In the genomic region with DNA sequence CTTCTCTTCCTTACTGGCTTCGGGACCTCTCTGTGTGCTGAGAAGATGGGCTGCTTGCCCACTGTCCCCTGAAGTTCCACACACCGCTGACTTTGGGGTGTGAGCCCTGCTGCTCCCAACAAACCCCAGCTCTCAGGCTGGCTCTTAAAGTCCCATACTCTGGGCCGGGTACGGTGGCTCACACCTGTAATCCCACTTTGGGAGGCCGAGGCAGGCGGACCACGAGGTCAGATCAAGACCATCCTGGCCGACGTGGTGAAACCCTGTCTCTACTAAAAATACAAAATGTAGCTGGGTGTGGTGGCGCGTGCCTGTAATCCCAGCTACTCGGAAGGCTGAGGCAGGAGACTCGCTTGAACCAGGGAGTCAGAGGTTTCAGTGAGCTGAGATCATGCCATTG, we compare ENCODE assay signal across 1 cellular context.
TF ChIP-seq lines count a peak whose summit lies in the region.

No MANE protein-coding gene starts in this region.

TF ChIP-seq in GM23338, 12 proteins besides CTCF, POLR2A, EP300 and RAD21:
- TF ChIP-seq, protein P1, sequence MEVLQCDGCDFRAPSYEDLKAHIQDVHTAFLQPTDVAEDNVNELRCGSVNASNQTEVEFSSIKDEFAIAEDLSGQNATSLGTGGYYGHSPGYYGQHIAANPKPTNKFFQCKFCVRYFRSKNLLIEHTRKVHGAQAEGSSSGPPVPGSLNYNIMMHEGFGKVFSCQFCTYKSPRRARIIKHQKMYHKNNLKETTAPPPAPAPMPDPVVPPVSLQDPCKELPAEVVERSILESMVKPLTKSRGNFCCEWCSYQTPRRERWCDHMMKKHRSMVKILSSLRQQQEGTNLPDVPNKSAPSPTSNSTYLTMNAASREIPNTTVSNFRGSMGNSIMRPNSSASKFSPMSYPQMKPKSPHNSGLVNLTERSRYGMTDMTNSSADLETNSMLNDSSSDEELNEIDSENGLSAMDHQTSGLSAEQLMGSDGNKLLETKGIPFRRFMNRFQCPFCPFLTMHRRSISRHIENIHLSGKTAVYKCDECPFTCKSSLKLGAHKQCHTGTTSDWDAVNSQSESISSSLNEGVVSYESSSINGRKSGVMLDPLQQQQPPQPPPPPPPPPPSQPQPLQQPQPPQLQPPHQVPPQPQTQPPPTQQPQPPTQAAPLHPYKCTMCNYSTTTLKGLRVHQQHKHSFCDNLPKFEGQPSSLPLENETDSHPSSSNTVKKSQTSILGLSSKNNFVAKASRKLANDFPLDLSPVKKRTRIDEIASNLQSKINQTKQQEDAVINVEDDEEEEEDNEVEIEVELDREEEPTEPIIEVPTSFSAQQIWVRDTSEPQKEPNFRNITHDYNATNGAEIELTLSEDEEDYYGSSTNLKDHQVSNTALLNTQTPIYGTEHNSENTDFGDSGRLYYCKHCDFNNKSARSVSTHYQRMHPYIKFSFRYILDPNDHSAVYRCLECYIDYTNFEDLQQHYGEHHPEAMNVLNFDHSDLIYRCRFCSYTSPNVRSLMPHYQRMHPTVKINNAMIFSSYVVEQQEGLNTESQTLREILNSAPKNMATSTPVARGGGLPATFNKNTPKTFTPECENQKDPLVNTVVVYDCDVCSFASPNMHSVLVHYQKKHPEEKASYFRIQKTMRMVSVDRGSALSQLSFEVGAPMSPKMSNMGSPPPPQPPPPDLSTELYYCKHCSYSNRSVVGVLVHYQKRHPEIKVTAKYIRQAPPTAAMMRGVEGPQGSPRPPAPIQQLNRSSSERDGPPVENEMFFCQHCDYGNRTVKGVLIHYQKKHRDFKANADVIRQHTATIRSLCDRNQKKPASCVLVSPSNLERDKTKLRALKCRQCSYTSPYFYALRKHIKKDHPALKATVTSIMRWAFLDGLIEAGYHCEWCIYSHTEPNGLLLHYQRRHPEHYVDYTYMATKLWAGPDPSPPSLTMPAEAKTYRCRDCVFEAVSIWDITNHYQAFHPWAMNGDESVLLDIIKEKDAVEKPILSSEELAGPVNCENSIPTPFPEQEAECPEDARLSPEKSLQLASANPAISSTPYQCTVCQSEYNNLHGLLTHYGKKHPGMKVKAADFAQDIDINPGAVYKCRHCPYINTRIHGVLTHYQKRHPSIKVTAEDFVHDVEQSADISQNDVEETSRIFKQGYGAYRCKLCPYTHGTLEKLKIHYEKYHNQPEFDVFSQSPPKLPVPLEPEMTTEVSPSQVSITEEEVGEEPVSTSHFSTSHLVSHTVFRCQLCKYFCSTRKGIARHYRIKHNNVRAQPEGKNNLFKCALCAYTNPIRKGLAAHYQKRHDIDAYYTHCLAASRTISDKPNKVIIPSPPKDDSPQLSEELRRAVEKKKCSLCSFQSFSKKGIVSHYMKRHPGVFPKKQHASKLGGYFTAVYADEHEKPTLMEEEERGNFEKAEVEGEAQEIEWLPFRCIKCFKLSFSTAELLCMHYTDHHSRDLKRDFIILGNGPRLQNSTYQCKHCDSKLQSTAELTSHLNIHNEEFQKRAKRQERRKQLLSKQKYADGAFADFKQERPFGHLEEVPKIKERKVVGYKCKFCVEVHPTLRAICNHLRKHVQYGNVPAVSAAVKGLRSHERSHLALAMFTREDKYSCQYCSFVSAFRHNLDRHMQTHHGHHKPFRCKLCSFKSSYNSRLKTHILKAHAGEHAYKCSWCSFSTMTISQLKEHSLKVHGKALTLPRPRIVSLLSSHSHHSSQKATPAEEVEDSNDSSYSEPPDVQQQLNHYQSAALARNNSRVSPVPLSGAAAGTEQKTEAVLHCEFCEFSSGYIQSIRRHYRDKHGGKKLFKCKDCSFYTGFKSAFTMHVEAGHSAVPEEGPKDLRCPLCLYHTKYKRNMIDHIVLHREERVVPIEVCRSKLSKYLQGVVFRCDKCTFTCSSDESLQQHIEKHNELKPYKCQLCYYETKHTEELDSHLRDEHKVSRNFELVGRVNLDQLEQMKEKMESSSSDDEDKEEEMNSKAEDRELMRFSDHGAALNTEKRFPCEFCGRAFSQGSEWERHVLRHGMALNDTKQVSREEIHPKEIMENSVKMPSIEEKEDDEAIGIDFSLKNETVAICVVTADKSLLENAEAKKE (CRISPR knock-in tag; IDR thresholded peaks at IDR 0.05): no peak
- TF ChIP-seq ETS1 (IDR thresholded peaks at IDR 0.05): no peak
- no peak for TF ChIP-seq JUNB (IDR thresholded peaks at IDR 0.05; ENCODE audit: unreplicated experiment)
- TF ChIP-seq, protein P2, sequence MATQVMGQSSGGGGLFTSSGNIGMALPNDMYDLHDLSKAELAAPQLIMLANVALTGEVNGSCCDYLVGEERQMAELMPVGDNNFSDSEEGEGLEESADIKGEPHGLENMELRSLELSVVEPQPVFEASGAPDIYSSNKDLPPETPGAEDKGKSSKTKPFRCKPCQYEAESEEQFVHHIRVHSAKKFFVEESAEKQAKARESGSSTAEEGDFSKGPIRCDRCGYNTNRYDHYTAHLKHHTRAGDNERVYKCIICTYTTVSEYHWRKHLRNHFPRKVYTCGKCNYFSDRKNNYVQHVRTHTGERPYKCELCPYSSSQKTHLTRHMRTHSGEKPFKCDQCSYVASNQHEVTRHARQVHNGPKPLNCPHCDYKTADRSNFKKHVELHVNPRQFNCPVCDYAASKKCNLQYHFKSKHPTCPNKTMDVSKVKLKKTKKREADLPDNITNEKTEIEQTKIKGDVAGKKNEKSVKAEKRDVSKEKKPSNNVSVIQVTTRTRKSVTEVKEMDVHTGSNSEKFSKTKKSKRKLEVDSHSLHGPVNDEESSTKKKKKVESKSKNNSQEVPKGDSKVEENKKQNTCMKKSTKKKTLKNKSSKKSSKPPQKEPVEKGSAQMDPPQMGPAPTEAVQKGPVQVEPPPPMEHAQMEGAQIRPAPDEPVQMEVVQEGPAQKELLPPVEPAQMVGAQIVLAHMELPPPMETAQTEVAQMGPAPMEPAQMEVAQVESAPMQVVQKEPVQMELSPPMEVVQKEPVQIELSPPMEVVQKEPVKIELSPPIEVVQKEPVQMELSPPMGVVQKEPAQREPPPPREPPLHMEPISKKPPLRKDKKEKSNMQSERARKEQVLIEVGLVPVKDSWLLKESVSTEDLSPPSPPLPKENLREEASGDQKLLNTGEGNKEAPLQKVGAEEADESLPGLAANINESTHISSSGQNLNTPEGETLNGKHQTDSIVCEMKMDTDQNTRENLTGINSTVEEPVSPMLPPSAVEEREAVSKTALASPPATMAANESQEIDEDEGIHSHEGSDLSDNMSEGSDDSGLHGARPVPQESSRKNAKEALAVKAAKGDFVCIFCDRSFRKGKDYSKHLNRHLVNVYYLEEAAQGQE (IDR thresholded peaks at IDR 0.05; ENCODE audit: unreplicated experiment): no peak
- no peak for TF ChIP-seq POLR2AphosphoS5 (IDR thresholded peaks at IDR 0.05; ENCODE audit: low read depth)
- no peak for TF ChIP-seq EZH2phosphoT487 (IDR thresholded peaks at IDR 0.05; ENCODE audit: unreplicated experiment)
